Comparison of ENCODE assay signal across 9 cellular contexts in genomic region chr11:123561046-123561781, GRCh38.
DNase-seq lines count a peak whose midpoint lies in the region; ATAC-seq, FAIRE-seq and TF ChIP-seq lines count a peak whose summit lies in the region.
"Had no signal": no experiment of that assay in that cellular context is flagged by ENCODE, and none has a peak within 500 bp of the region (broad histone marks: within the 10 kb centered on the region; RNA-seq: fewer than 3 reads in every experiment).

No MANE protein-coding gene starts in this region.

- H3K79me2 ChIP-seq in MM.1S (ENCODE audit: low read length) (no peaks in the 10 kb centered on the region), mesendoderm (ENCODE audit: control insufficient read depth, insufficient read depth, low read length) (no peaks in the 10 kb centered on the region)

- peaks cover 20% of the 10 kb centered on the region; the same call in 1 of the 2 replicates for H3K27me3 ChIP-seq in MM.1S (replicated peaks; ENCODE audit: insufficient read depth, low read length)
- no peaks in the 10 kb centered on the region for H3K27me3 ChIP-seq in mesendoderm (ENCODE audit: insufficient read depth, low read length, poor library complexity)
- H3K27me3 ChIP-seq in sigmoid colon: no peaks in the 10 kb centered on the region

- H4K5ac ChIP-seq in mesendoderm (ENCODE audit: low read length): no peak overlapping the region

- H3K4me2 ChIP-seq in MM.1S (ENCODE audit: low read depth, low read length): peak overlapping the region; percentile 55; the same call in 1 of the 2 replicates
- H3K4me2 ChIP-seq in mesendoderm (ENCODE audit: low read length): no peak overlapping the region

- no peak for DNase-seq in MM.1S
- peak in 47 of 61 donors; percentile 11 to 97 (median 52) for DNase-seq in caudate nucleus (lab: John Stamatoyannopoulos, UW)
- DNase-seq in mesendoderm: peak; percentile 78
- no peak for DNase-seq in frontal cortex (ENCODE audit: low spot score in 2 of 2)
- no peak for DNase-seq in sigmoid colon

- H3K4me1 ChIP-seq in MM.1S (ENCODE audit: low read length) (no peaks in the 10 kb centered on the region), mesendoderm (ENCODE audit: control insufficient read depth, low read depth, low read length) (peaks cover 3% of the 10 kb centered on the region), sigmoid colon (peaks cover 0 to 19% (median 16%) of the 10 kb centered on the region in 4 donors)

- no peak overlapping the region for H2BK120ac ChIP-seq in mesendoderm (ENCODE audit: low read depth, low read length)

- H3K56ac ChIP-seq in mesendoderm (ENCODE audit: low read length): peak overlapping the region; percentile 44

- peak; percentile 25 for TF ChIP-seq CTCF in C4-2B (conservative IDR thresholded peaks at IDR 0.05)
- no peak for TF ChIP-seq CTCF in MM.1S (IDR thresholded peaks at IDR 0.05; ENCODE audit: low read length)
- no peak for TF ChIP-seq CTCF in sigmoid colon (IDR thresholded peaks at IDR 0.05)

- TF ChIP-seq EP300 in sigmoid colon (IDR thresholded peaks at IDR 0.05): no peak

- H3K23ac ChIP-seq in mesendoderm (ENCODE audit: low read length): no peak overlapping the region

- H3K9ac ChIP-seq in MM.1S (ENCODE audit: low read length): no peak overlapping the region
- peak overlapping the region; percentile 14 for H3K9ac ChIP-seq in mesendoderm (ENCODE audit: low read length)

- WGBS in mesendoderm (ENCODE audit: extremely low coverage, insufficient coverage, low lambda C conversion rate): no CpG with 5 or more reads among the region's 8 CpGs
- 54 to 70% methylated on average over 8 of the region's 8 CpGs for WGBS in sigmoid colon, 2 donors

- no peak overlapping the region for H3K18ac ChIP-seq in mesendoderm (ENCODE audit: low read length)

- no peaks in the 10 kb centered on the region for H3F3A ChIP-seq in MM.1S (ENCODE audit: insufficient read depth, low read length)

- no peak overlapping the region for H3K4ac ChIP-seq in mesendoderm (ENCODE audit: low read depth, low read length)

- H2BK5ac ChIP-seq in mesendoderm (ENCODE audit: low read length): no peak overlapping the region

- H3K27ac ChIP-seq in C4-2B (no peak overlapping the region), MM.1S (ENCODE audit: low read length) (no peak overlapping the region), caudate nucleus (ENCODE audit: low read depth, low read length) (peak overlapping the region; percentile 94), mesendoderm (ENCODE audit: low read depth, low read length) (no peak overlapping the region), sigmoid colon (peak overlapping the region in 2 of 4 donors; percentile 2 to 53)

- no peaks in the 10 kb centered on the region for H4K20me1 ChIP-seq in MM.1S (ENCODE audit: insufficient read depth, low read length)

- no peak for ATAC-seq in HG03342 (IDR thresholded peaks at IDR 0.05; ENCODE audit: unreplicated experiment)
- ATAC-seq in GM18858 (IDR thresholded peaks at IDR 0.05; ENCODE audit: unreplicated experiment): no peak

- H4K8ac ChIP-seq in mesendoderm (ENCODE audit: low read depth, low read length): no peak overlapping the region

- no peak for FAIRE-seq in frontal cortex (lab: Jason Lieb, UNC)

- H3K9me3 ChIP-seq in MM.1S (replicated peaks; ENCODE audit: insufficient read depth, low read length) (no peaks in the 10 kb centered on the region), sigmoid colon (no peaks in the 10 kb centered on the region)

- H3K36me3 ChIP-seq in MM.1S (replicated peaks; ENCODE audit: insufficient read depth, low read length) (no peaks in the 10 kb centered on the region), mesendoderm (ENCODE audit: control insufficient read depth, insufficient read depth, low read length) (no peaks in the 10 kb centered on the region), sigmoid colon (no peaks in the 10 kb centered on the region)

- H2BK15ac ChIP-seq in mesendoderm (replicated peaks; ENCODE audit: low read depth): no peak overlapping the region

- H2AK5ac ChIP-seq in mesendoderm (ENCODE audit: low read length): no peak overlapping the region

- intact Hi-C loops in sigmoid colon (cut with DNase I): no loop called here

- H3K4me3 ChIP-seq in MM.1S (ENCODE audit: low read length) (no peak overlapping the region; the same call in 1 of the 2 replicates), mesendoderm (ENCODE audit: low read length) (no peak overlapping the region), sigmoid colon (peak overlapping the region in 2 of 4 donors; percentile 43 to 46)
- H3K4me3 ChIP-seq: lung had no signal

- H3K79me1 ChIP-seq in mesendoderm (ENCODE audit: low read length): peaks cover 4% of the 10 kb centered on the region

- no peaks in the 10 kb centered on the region for H3K9me2 ChIP-seq in MM.1S (replicated peaks; ENCODE audit: insufficient read depth, low read length)

- TF ChIP-seq POLR2A in sigmoid colon (IDR thresholded peaks at IDR 0.05): no peak

- H2AFZ ChIP-seq in MM.1S (ENCODE audit: low read length): 0 out of 2 replicates have a peak overlapping the region, but pooled peaks have one; percentile 17

Comparison
In these comparisons a context has a peak if more than half of its experiments do, and no peak if none do; other contexts are left out.
1. DNase-seq: peak in caudate nucleus (47 of 61) and mesendoderm (single experiment); none in MM.1S (single experiment), frontal cortex (0 of 2) and sigmoid colon (single experiment).